Comparison of ENCODE assay signal across 1 cellular context in the genomic region with DNA sequence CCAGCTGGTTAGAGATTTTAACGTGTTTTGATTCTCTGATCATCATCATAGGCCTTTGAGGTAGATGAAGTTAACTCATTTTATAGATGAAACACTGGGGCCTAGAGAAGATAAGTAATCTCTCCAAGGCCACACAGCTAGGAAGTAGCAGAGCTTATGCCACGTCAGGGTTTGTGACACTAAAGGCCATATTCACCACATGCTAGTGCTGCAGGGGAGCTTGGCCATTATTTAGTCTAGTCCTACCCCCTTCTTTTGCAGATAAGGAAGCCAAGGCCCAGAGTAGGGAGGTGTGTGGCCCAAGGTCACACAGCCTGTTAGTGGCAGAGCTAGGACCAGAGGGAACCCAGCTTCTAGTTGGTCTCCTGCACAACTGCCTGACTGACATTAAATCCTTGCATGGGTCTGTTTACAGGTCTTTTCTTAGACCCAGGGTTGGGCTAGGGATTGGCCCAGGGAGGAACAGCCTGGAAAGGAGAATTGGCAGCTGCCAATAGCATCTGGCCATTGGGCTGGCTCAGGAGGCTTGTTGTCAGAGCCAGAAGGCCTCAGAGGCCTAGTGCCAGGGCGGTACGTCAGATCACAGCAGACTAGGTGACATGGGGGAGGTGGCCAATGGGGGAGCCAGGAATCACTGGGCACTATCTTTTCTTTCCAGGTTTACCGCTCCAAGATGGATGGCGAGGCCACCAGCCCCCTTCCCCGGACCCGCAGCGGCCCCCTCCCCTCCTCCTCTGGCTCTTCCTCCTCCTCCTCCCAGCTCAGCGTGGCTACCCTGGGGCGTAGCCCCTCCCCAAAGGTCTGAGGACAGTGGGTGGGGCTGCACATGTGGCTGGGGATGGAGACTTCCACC.
TF ChIP-seq lines count a peak whose summit lies in the region.

No MANE protein-coding gene starts in this region.

TF ChIP-seq in K562, 482 proteins besides CTCF, POLR2A, EP300 and RAD21 (continued from another document and continues in another):
- TF ChIP-seq, protein P1, sequence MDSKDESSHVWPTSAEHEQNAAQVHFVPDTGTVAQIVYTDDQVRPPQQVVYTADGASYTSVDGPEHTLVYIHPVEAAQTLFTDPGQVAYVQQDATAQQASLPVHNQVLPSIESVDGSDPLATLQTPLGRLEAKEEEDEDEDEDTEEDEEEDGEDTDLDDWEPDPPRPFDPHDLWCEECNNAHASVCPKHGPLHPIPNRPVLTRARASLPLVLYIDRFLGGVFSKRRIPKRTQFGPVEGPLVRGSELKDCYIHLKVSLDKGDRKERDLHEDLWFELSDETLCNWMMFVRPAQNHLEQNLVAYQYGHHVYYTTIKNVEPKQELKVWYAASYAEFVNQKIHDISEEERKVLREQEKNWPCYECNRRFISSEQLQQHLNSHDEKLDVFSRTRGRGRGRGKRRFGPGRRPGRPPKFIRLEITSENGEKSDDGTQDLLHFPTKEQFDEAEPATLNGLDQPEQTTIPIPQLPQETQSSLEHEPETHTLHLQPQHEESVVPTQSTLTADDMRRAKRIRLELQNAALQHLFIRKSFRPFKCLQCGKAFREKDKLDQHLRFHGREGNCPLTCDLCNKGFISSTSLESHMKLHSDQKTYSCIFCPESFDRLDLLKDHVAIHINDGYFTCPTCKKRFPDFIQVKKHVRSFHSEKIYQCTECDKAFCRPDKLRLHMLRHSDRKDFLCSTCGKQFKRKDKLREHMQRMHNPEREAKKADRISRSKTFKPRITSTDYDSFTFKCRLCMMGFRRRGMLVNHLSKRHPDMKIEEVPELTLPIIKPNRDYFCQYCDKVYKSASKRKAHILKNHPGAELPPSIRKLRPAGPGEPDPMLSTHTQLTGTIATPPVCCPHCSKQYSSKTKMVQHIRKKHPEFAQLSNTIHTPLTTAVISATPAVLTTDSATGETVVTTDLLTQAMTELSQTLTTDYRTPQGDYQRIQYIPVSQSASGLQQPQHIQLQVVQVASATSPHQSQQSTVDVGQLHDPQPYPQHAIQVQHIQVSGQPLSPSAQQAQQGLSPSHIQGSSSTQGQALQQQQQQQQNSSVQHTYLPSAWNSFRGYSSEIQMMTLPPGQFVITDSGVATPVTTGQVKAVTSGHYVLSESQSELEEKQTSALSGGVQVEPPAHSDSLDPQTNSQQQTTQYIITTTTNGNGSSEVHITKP (IDR thresholded peaks at IDR 0.05; ENCODE audit: partially characterized antibody) = peak; percentile 49
- TF ChIP-seq SETDB1 (IDR thresholded peaks at IDR 0.05; ENCODE audit: low read length) (no peak), GTF2A2 (tag; IDR thresholded peaks at IDR 0.05) (no peak), SREBF1 (IDR thresholded peaks at IDR 0.05; ENCODE audit: borderline replicate concordance, low read depth, low read length) (no peak), SMAD3 (CRISPR knock-in tag; conservative IDR thresholded peaks at IDR 0.05) (no peak), C11orf30 (IDR thresholded peaks at IDR 0.05; ENCODE audit: low read depth) (0 out of 2 replicates have a peak, but pooled peaks have one; percentile 51), PPARD (CRISPR knock-in tag; IDR thresholded peaks at IDR 0.05) (no peak), CREM (IDR thresholded peaks at IDR 0.05; ENCODE audit: low read depth) (peak; percentile 37; the same call in 1 of the 2 replicates), BCOR (IDR thresholded peaks at IDR 0.05) (peak; percentile 80), JUN (IDR thresholded peaks at IDR 0.05; ENCODE audit: borderline replicate concordance, low read depth, low read length) (no peak), JUN (CRISPR knock-in tag; IDR thresholded peaks at IDR 0.05; ENCODE audit: borderline replicate concordance) (no peak), CBFA2T3 (IDR thresholded peaks at IDR 0.05) (peak; percentile 57; the same call in 1 of the 2 replicates), ZNF668 (CRISPR knock-in tag; IDR thresholded peaks at IDR 0.05) (no peak), KLF13 (tag; IDR thresholded peaks at IDR 0.05; ENCODE audit: borderline replicate concordance, low read depth) (no peak), CBFA2T2 (conservative IDR thresholded peaks at IDR 0.05) (0 out of 2 replicates have a peak, but pooled peaks have one; percentile 7), DPF2 (IDR thresholded peaks at IDR 0.05) (0 out of 2 replicates have a peak, but pooled peaks have one; percentile 53), ZFX (CRISPR knock-in tag; IDR thresholded peaks at IDR 0.05) (no peak), RCOR1 (IDR thresholded peaks at IDR 0.05; ENCODE audit: borderline replicate concordance in 1 of 2, low read depth in 2 of 2, low read length in 2 of 2) (0 out of 4 replicates have a peak, but pooled peaks of 1 of the 2 experiments have one; percentile 6), ZNF444 (CRISPR knock-in tag; IDR thresholded peaks at IDR 0.05) (no peak), PTBP1 (IDR thresholded peaks at IDR 0.05; ENCODE audit: low read depth, low read length) (0 out of 2 replicates have a peak, but pooled peaks have one; percentile 50), PCBP1 (IDR thresholded peaks at IDR 0.05; ENCODE audit: low read depth, low read length, poor library complexity, severe bottlenecking) (no peak)
- TF ChIP-seq, protein P2, sequence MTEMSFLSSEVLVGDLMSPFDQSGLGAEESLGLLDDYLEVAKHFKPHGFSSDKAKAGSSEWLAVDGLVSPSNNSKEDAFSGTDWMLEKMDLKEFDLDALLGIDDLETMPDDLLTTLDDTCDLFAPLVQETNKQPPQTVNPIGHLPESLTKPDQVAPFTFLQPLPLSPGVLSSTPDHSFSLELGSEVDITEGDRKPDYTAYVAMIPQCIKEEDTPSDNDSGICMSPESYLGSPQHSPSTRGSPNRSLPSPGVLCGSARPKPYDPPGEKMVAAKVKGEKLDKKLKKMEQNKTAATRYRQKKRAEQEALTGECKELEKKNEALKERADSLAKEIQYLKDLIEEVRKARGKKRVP (CRISPR knock-in tag; IDR thresholded peaks at IDR 0.05) = no peak
- TF ChIP-seq, protein P3, sequence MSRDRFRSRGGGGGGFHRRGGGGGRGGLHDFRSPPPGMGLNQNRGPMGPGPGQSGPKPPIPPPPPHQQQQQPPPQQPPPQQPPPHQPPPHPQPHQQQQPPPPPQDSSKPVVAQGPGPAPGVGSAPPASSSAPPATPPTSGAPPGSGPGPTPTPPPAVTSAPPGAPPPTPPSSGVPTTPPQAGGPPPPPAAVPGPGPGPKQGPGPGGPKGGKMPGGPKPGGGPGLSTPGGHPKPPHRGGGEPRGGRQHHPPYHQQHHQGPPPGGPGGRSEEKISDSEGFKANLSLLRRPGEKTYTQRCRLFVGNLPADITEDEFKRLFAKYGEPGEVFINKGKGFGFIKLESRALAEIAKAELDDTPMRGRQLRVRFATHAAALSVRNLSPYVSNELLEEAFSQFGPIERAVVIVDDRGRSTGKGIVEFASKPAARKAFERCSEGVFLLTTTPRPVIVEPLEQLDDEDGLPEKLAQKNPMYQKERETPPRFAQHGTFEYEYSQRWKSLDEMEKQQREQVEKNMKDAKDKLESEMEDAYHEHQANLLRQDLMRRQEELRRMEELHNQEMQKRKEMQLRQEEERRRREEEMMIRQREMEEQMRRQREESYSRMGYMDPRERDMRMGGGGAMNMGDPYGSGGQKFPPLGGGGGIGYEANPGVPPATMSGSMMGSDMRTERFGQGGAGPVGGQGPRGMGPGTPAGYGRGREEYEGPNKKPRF (IDR thresholded peaks at IDR 0.05; ENCODE audit: low read depth, low read length) = no peak
- TF ChIP-seq, protein P4, sequence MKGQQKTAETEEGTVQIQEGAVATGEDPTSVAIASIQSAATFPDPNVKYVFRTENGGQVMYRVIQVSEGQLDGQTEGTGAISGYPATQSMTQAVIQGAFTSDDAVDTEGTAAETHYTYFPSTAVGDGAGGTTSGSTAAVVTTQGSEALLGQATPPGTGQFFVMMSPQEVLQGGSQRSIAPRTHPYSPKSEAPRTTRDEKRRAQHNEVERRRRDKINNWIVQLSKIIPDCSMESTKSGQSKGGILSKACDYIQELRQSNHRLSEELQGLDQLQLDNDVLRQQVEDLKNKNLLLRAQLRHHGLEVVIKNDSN (CRISPR knock-in tag; IDR thresholded peaks at IDR 0.05) = no peak
- TF ChIP-seq, protein P5, sequence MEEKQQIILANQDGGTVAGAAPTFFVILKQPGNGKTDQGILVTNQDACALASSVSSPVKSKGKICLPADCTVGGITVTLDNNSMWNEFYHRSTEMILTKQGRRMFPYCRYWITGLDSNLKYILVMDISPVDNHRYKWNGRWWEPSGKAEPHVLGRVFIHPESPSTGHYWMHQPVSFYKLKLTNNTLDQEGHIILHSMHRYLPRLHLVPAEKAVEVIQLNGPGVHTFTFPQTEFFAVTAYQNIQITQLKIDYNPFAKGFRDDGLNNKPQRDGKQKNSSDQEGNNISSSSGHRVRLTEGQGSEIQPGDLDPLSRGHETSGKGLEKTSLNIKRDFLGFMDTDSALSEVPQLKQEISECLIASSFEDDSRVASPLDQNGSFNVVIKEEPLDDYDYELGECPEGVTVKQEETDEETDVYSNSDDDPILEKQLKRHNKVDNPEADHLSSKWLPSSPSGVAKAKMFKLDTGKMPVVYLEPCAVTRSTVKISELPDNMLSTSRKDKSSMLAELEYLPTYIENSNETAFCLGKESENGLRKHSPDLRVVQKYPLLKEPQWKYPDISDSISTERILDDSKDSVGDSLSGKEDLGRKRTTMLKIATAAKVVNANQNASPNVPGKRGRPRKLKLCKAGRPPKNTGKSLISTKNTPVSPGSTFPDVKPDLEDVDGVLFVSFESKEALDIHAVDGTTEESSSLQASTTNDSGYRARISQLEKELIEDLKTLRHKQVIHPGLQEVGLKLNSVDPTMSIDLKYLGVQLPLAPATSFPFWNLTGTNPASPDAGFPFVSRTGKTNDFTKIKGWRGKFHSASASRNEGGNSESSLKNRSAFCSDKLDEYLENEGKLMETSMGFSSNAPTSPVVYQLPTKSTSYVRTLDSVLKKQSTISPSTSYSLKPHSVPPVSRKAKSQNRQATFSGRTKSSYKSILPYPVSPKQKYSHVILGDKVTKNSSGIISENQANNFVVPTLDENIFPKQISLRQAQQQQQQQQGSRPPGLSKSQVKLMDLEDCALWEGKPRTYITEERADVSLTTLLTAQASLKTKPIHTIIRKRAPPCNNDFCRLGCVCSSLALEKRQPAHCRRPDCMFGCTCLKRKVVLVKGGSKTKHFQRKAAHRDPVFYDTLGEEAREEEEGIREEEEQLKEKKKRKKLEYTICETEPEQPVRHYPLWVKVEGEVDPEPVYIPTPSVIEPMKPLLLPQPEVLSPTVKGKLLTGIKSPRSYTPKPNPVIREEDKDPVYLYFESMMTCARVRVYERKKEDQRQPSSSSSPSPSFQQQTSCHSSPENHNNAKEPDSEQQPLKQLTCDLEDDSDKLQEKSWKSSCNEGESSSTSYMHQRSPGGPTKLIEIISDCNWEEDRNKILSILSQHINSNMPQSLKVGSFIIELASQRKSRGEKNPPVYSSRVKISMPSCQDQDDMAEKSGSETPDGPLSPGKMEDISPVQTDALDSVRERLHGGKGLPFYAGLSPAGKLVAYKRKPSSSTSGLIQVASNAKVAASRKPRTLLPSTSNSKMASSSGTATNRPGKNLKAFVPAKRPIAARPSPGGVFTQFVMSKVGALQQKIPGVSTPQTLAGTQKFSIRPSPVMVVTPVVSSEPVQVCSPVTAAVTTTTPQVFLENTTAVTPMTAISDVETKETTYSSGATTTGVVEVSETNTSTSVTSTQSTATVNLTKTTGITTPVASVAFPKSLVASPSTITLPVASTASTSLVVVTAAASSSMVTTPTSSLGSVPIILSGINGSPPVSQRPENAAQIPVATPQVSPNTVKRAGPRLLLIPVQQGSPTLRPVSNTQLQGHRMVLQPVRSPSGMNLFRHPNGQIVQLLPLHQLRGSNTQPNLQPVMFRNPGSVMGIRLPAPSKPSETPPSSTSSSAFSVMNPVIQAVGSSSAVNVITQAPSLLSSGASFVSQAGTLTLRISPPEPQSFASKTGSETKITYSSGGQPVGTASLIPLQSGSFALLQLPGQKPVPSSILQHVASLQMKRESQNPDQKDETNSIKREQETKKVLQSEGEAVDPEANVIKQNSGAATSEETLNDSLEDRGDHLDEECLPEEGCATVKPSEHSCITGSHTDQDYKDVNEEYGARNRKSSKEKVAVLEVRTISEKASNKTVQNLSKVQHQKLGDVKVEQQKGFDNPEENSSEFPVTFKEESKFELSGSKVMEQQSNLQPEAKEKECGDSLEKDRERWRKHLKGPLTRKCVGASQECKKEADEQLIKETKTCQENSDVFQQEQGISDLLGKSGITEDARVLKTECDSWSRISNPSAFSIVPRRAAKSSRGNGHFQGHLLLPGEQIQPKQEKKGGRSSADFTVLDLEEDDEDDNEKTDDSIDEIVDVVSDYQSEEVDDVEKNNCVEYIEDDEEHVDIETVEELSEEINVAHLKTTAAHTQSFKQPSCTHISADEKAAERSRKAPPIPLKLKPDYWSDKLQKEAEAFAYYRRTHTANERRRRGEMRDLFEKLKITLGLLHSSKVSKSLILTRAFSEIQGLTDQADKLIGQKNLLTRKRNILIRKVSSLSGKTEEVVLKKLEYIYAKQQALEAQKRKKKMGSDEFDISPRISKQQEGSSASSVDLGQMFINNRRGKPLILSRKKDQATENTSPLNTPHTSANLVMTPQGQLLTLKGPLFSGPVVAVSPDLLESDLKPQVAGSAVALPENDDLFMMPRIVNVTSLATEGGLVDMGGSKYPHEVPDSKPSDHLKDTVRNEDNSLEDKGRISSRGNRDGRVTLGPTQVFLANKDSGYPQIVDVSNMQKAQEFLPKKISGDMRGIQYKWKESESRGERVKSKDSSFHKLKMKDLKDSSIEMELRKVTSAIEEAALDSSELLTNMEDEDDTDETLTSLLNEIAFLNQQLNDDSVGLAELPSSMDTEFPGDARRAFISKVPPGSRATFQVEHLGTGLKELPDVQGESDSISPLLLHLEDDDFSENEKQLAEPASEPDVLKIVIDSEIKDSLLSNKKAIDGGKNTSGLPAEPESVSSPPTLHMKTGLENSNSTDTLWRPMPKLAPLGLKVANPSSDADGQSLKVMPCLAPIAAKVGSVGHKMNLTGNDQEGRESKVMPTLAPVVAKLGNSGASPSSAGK (IDR thresholded peaks at IDR 0.05) = no peak
- TF ChIP-seq, protein P6, sequence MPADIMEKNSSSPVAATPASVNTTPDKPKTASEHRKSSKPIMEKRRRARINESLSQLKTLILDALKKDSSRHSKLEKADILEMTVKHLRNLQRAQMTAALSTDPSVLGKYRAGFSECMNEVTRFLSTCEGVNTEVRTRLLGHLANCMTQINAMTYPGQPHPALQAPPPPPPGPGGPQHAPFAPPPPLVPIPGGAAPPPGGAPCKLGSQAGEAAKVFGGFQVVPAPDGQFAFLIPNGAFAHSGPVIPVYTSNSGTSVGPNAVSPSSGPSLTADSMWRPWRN (IDR thresholded peaks at IDR 0.05; ENCODE audit: low read depth) = no peak
- TF ChIP-seq, protein P7, sequence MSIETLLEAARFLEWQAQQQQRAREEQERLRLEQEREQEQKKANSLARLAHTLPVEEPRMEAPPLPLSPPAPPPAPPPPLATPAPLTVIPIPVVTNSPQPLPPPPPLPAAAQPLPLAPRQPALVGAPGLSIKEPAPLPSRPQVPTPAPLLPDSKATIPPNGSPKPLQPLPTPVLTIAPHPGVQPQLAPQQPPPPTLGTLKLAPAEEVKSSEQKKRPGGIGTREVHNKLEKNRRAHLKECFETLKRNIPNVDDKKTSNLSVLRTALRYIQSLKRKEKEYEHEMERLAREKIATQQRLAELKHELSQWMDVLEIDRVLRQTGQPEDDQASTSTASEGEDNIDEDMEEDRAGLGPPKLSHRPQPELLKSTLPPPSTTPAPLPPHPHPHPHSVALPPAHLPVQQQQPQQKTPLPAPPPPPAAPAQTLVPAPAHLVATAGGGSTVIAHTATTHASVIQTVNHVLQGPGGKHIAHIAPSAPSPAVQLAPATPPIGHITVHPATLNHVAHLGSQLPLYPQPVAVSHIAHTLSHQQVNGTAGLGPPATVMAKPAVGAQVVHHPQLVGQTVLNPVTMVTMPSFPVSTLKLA (conservative IDR thresholded peaks at IDR 0.05) = 0 out of 4 replicates have a peak, but pooled peaks of 1 of the 2 experiments have one; percentile 25
- TF ChIP-seq, protein P8, sequence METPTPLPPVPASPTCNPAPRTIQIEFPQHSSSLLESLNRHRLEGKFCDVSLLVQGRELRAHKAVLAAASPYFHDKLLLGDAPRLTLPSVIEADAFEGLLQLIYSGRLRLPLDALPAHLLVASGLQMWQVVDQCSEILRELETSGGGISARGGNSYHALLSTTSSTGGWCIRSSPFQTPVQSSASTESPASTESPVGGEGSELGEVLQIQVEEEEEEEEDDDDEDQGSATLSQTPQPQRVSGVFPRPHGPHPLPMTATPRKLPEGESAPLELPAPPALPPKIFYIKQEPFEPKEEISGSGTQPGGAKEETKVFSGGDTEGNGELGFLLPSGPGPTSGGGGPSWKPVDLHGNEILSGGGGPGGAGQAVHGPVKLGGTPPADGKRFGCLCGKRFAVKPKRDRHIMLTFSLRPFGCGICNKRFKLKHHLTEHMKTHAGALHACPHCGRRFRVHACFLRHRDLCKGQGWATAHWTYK (CRISPR knock-in tag; IDR thresholded peaks at IDR 0.05) = no peak
